ENCODE assay signal across 21 cellular contexts in genomic region chr3:171858770-171859169, GRCh38. TPM values are rescaled to one million over a fixed set of nuclear protein-coding genes. Genes with fewer than 3 reads are reported as not detected.
"Had no signal": no experiment of that assay in that cellular context is flagged by ENCODE, and none has a peak within 500 bp of the region (broad histone marks: within the 10 kb centered on the region; RNA-seq: fewer than 3 reads in every experiment).

No MANE protein-coding gene starts in this region.

RNA-seq across cellular contexts. Expression of gene TMEM212, which starts 15.6 kb away (rescaled TPM):
- total RNA-seq: hepatocyte; kidney; kidney epithelial cell; left cardiac atrium; left colon; left lobe of liver; left ventricle myocardium inferior; left ventricle myocardium superior; liver; lower leg skin; lung microvascular endothelial cell; mammary epithelial cell; mesenteric fat pad; mesothelial cell of epicardium; mononuclear cell; mucosa of descending colon; mucosa of gallbladder; myocyte; naive thymus-derived CD4-positive, alpha-beta T cell had no signal
- polyA plus RNA-seq: hepatocyte; immature natural killer cell; keratinocyte; liver; mammary epithelial cell; naive thymus-derived CD4-positive, alpha-beta T cell had no signal

RNA-seq across cellular contexts. Expression of gene PLD1, which starts 48.5 kb away (rescaled TPM):
- polyA plus RNA-seq: naive thymus-derived CD4-positive, alpha-beta T cell had no signal
